ENCODE assay signal across 26 cellular contexts in genomic region chr1:109457819-109458218, GRCh38.
"Had no signal": no experiment of that assay in that cellular context is flagged by ENCODE, and none has a peak within 500 bp of the region (broad histone marks: within the 10 kb centered on the region; RNA-seq: fewer than 3 reads in every experiment).

No MANE protein-coding gene starts in this region.

- DNase-seq: stimulated activated CD4-positive, alpha-beta T cell treated with anti-CD3 and anti-CD28 coated beads, Interleukin-2, amount 100 ng/mL, for 48 hours; stimulated activated CD4-positive, alpha-beta T cell treated with anti-CD3 and anti-CD28 coated beads, Interleukin-4, amount 100 ng/mL, for 1 hour; stimulated activated CD4-positive, alpha-beta T cell treated with anti-CD3 and anti-CD28 coated beads, Interleukin-4, amount 100 ng/mL, for 24 hours; stimulated activated CD4-positive, alpha-beta T cell treated with anti-CD3 and anti-CD28 coated beads, Interleukin-4, amount 100 ng/mL, for 4 hours; stimulated activated CD8-positive, alpha-beta memory T cell treated with anti-CD3 and anti-CD28 coated beads, Interleukin-4, amount 100 ng/mL, for 48 hours; stimulated activated naive B cell treated with anti-CD40 and anti-IgM and Interleukin-4, amounts not matched to agents 10 μg/mL and 1 μg/mL and 100 μg/mL, for 72 hours; stimulated activated naive CD4-positive, alpha-beta T cell; stimulated activated naive CD4-positive, alpha-beta T cell treated with Interleukin-2 at 50 U/mL for 16 hours; stimulated activated naive CD8-positive, alpha-beta T cell treated with anti-CD3 and anti-CD28 coated beads, Interleukin-15, amount 100 ng/mL, for 72 hours; stimulated activated naive CD8-positive, alpha-beta T cell treated with anti-CD3 and anti-CD28 coated beads, Interleukin-15, Interleukin-2, amounts not matched to agents 100 U/mL and 50 U/mL, for 24 hours; stomach; substantia nigra; testis; thyroid gland; tibial artery; transverse colon; upper lobe of left lung; upper lobe of right lung; uterus had no signal

- H3K4me1 ChIP-seq: stomach, suprapubic skin, testis, thyroid gland, tibial artery, tibial nerve, transverse colon, upper lobe of left lung, upper lobe of right lung, uterus, vagina had no signal

- H3K4me3 ChIP-seq: stomach, suprapubic skin, testis, thoracic aorta, thyroid gland, tibial artery, tibial nerve, transverse colon, upper lobe of left lung, upper lobe of right lung, uterus, vagina had no signal

- H3K36me3 ChIP-seq: stomach, suprapubic skin, thoracic aorta, thyroid gland, tibial artery, tibial nerve, transverse colon, upper lobe of left lung, upper lobe of right lung, uterus, vagina had no signal

- H3K27ac ChIP-seq: stomach, suprapubic skin, testis, thoracic aorta, thyroid gland, tibial artery, tibial nerve, transverse colon, upper lobe of left lung, upper lobe of right lung, uterus, vagina had no signal

- H3K27me3 ChIP-seq: testis, thyroid gland, upper lobe of left lung, uterus, vagina had no signal

- FAIRE-seq: urothelium cell line had no signal

- ATAC-seq: stimulated activated effector memory CD8-positive, alpha-beta T cell treated with anti-CD3 and anti-CD28 coated beads, Interleukin-12 subunit alpha, Interleukin-12 subunit beta, amount 100 ng/mL, for 72 hours; stimulated activated memory B cell treated with anti-CD40 and anti-IgM and Interleukin-4, amounts not matched to agents 10 μg/mL and 1 μg/mL and 100 μg/mL, for 72 hours; stimulated activated naive B cell treated with anti-CD40 and anti-IgM and Interleukin-4, amounts not matched to agents 10 μg/mL and 1 μg/mL and 100 μg/mL, for 72 hours; stimulated activated naive CD8-positive, alpha-beta T cell treated with anti-CD3 and anti-CD28 coated beads, Interleukin-15, amount 100 ng/mL, for 72 hours; stimulated activated naive CD8-positive, alpha-beta T cell treated with anti-CD3 and anti-CD28 coated beads, Interleukin-15, Interleukin-2, amounts not matched to agents 100 U/mL and 50 U/mL, for 24 hours; upper lobe of right lung had no signal

- H3K9me3 ChIP-seq: testis, thoracic aorta, thyroid gland, tibial artery, transverse colon, uterus, vagina had no signal
